ENCODE assay signal across 8 cellular contexts in genomic region chrX:84501798-84502628, GRCh38.
A peak's percentile ranks its signal among the peaks of the same experiment; 100 is the strongest.
DNase-seq lines count a peak whose midpoint lies in the region; ATAC-seq and TF ChIP-seq lines count a peak whose summit lies in the region.

HDX (minus strand) TSS chrX:84502453; CDS start chrX:84475397, 27,056 bp downstream.

- DNase-seq in GM13977 (ENCODE audit: low spot score) (peak; percentile 36), NCI-H2171 treated with DMSO at 0.1 percent for 48 hours (lab: John Stamatoyannopoulos, UW) (peak; percentile 70), kidney tubule cell (ENCODE audit: low spot score) (peak; percentile 80), HuH-7.5 (ENCODE audit: low spot score) (no peak)
- peak; percentile 75 for DNase-seq in activated CD4-positive, alpha-beta T cell treated with anti-CD3 and anti-CD28 coated beads for 48 hours
- peak; percentile 22 to 28 for DNase-seq in stimulated activated CD4-positive, alpha-beta T cell treated with anti-CD3 and anti-CD28 coated beads, Interleukin-15, amount 100 ng/mL, for 1 hour (ENCODE audit: low read depth in 1 of 2, low spot score in 1 of 2)

- in situ Hi-C loops in GM13977 (cut with MboI; ENCODE audit: low pct_unique_long_range_greater_than_20kb, low sequenced_read_pairs, unreplicated experiment): no loop called here

- TF ChIP-seq CTCF in GM13977 (IDR thresholded peaks at IDR 0.05; ENCODE audit: extremely low read depth, insufficient read depth, missing control alignments): no peak

- peak; percentile 85 for ATAC-seq in HG02885 (IDR thresholded peaks at IDR 0.05; ENCODE audit: poor library complexity, unreplicated experiment)

- H3K27ac ChIP-seq in cingulate gyrus (ENCODE audit: low read depth, low read length): peak within 1 kb of the TSS; percentile 94
